ENCODE assay signal across 1 cellular context in the genomic region with DNA sequence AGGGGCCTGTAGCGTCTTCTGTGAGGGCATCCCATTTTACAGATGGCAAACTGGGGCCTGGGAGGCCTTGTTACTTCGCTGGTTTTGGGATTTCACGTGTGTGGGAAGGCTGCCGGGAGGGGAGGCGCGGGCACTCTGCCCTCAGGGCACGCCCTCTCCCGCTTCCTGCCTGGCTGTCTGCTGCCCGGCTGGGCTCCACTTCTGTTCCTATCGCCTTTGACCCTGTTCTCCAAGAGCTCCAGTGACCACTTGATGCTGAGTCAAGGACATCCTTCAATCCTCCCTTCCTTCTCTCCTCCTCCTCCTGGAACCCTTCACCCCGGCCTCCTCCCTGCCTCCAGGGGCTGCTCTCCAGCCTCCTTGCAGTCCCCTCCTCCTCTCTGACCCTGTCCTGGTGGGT.
TF ChIP-seq lines count a peak whose summit lies in the region.

No MANE protein-coding gene starts in this region.

TF ChIP-seq in H1, 55 proteins besides CTCF, POLR2A, EP300 and RAD21:
- TF ChIP-seq CTBP2 (IDR thresholded peaks at IDR 0.05; ENCODE audit: borderline replicate concordance, insufficient read depth, insufficient read length, low read length) (no peak), EZH2 (IDR thresholded peaks at IDR 0.05; ENCODE audit: low read depth, low read length, severe bottlenecking) (no peak), SIRT6 (IDR thresholded peaks at IDR 0.05; ENCODE audit: low read length) (no peak), SIN3A (conservative IDR thresholded peaks at IDR 0.05 in 1 of 2, IDR thresholded peaks at IDR 0.05 in 1 of 2; ENCODE audit: low read depth in 1 of 2, low read length in 2 of 2) (no peak)
- TF ChIP-seq, protein P1, sequence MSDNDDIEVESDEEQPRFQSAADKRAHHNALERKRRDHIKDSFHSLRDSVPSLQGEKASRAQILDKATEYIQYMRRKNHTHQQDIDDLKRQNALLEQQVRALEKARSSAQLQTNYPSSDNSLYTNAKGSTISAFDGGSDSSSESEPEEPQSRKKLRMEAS (IDR thresholded peaks at IDR 0.05), result no peak
